1 cellular context compared by ENCODE assay signal in the genomic region with DNA sequence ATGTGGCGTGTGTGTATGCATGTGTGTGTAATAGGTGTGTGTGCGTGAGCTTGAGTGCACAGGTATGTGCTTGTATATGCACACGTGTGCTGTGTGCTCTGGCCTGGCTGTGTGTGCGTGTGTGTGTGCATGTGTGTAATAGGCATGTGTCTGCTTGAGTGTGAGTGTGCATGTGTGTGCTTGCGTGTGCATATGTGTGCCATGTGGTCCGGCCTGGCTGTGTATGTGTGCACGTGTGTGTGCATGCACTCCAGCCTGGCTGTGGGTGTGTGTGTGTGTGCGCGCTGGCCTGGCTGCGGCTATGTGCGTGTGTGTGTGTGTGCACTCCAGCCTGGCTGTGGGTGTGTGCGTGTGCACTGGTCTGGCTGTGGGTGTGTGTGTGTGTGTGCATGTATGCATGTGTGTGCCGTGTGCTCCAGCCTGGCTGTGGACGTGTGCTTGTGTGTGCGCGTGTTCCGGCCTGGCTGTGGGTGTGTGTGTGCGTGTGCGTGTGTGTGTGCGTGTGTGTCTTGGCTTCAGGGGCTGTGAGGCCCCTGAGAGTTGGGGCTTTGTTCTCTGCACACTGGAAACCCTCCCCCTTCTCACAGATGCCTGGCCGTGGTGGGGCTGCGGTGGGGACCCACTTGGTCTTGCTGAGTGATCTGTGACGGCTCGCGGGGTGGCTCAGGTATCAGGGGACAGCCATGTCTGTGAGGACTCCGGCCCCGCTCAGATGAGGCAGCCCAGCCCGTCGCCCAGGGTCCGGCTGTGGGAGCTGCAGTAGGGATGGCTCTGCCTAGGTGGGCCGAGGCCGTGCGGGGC.
TF ChIP-seq lines count a peak whose summit lies in the region.

No MANE protein-coding gene starts in this region.

TF ChIP-seq in HepG2, 621 proteins besides CTCF, POLR2A, EP300 and RAD21:
- TF ChIP-seq RBFOX2 (IDR thresholded peaks at IDR 0.05; ENCODE audit: low read depth, low read length) (peak; percentile 23; the same call in 1 of the 2 replicates), CCAR2 (optimal IDR thresholded peaks at IDR 0.05; ENCODE audit: low read depth, low read length) (no peak)
- TF ChIP-seq, protein P1, sequence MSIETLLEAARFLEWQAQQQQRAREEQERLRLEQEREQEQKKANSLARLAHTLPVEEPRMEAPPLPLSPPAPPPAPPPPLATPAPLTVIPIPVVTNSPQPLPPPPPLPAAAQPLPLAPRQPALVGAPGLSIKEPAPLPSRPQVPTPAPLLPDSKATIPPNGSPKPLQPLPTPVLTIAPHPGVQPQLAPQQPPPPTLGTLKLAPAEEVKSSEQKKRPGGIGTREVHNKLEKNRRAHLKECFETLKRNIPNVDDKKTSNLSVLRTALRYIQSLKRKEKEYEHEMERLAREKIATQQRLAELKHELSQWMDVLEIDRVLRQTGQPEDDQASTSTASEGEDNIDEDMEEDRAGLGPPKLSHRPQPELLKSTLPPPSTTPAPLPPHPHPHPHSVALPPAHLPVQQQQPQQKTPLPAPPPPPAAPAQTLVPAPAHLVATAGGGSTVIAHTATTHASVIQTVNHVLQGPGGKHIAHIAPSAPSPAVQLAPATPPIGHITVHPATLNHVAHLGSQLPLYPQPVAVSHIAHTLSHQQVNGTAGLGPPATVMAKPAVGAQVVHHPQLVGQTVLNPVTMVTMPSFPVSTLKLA (IDR thresholded peaks at IDR 0.05), result peak; percentile 93
